21 cellular contexts compared by ENCODE assay signal in the genomic region with DNA sequence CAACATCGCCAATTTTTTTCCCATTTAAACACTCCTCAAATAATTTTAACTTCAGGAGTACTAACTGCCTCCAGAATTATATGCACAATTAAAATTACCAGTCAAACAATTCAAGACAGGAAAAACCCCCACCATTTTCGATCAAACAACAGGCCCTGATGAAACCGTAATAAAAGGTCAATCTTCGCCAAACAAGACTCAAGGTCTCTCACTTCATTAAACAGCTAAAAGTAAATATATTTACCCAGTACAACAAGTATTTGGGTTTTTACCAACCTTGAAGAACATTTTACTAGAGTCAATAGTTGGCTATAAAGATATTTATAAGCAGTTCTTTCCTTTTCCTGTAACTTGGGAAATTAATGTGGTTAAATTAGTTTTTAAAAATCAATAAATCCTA.
"Had no signal": no experiment of that assay in that cellular context is flagged by ENCODE, and none has a peak within 500 bp of the region (broad histone marks: within the 10 kb centered on the region; RNA-seq: fewer than 3 reads in every experiment).

No MANE protein-coding gene starts in this region.

- H3K9me3 ChIP-seq: esophagus muscularis mucosa, gastroesophageal sphincter, left ventricle myocardium inferior, sigmoid colon, stomach, thoracic aorta had no signal

- ATAC-seq: gastroesophageal sphincter; natural killer cell treated with Interleukin-12 subunit alpha and Interleukin-12 subunit beta and Interleukin-15 and Interleukin-18, amount 100 ng/mL, for 72 hours; stimulated activated naive B cell treated with anti-CD40 and anti-IgM and Interleukin-4, amounts not matched to agents 10 μg/mL and 1 μg/mL and 100 μg/mL, for 72 hours had no signal

- DNase-seq: effector memory CD4-positive, alpha-beta T cell; glutamatergic neuron; islet precursor cell; left ventricle myocardium inferior; mesenchymal stem cell; midbrain; occipital lobe; sigmoid colon; stimulated activated CD4-positive, alpha-beta T cell treated with anti-CD3 and anti-CD28 coated beads, Interleukin-2, amount 100 ng/mL, for 24 hours; stimulated activated CD4-positive, alpha-beta T cell treated with anti-CD3 and anti-CD28 coated beads, Interleukin-4, amount 100 ng/mL, for 4 hours; stimulated activated naive B cell treated with anti-CD40 and anti-IgM and Interleukin-4, amounts not matched to agents 10 μg/mL and 1 μg/mL and 100 μg/mL, for 72 hours; stomach; substantia nigra; trophoblast cell had no signal

- H3K4me3 ChIP-seq: esophagus muscularis mucosa, gastroesophageal sphincter, left ventricle myocardium inferior, lung, sigmoid colon, skin epidermis, stomach, thoracic aorta had no signal

- H3K36me3 ChIP-seq: thoracic aorta had no signal

- H3K27ac ChIP-seq: epithelial cell of prostate, esophagus muscularis mucosa, gastroesophageal sphincter, left ventricle myocardium inferior, sigmoid colon, skin epidermis, stomach, thoracic aorta had no signal

- H3K27me3 ChIP-seq: esophagus muscularis mucosa, gastroesophageal sphincter, sigmoid colon, stomach had no signal

- H3K4me1 ChIP-seq: gastroesophageal sphincter had no signal
